ENCODE assay signal across 23 cellular contexts in the genomic region with DNA sequence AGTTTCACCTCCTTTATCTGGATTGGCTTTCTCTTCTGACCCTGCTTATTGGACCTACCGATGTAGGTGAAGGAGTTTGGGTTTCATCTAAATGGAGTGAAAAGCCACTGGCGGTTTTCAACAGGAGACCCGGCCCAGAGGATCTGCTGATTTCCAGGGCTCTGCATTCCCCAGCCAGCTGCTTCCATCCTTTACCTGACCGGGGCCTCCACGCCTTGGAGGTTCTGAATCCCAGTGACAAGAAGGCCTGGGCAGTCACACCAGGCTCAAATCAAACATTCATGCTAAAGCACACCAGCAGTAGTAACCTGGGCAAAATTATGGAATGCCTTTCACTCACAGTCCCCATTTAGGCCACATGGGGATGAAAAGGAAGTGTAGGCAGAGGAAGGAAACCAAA.
"Had no signal": no experiment of that assay in that cellular context is flagged by ENCODE, and none has a peak within 500 bp of the region (broad histone marks: within the 10 kb centered on the region; RNA-seq: fewer than 3 reads in every experiment).

No MANE protein-coding gene starts in this region.

- DNase-seq: activated CD4-positive, alpha-beta T cell treated with anti-CD3 and anti-CD28 coated beads, Interleukin-2, amount 50 U/mL, for 4 hours; activated CD8-positive, alpha-beta memory T cell treated with anti-CD3 and anti-CD28 coated beads for 24 hours; activated CD8-positive, alpha-beta memory T cell treated with anti-CD3 and anti-CD28 coated beads, Interleukin-2, amount 50 U/mL, for 4 hours; activated T-cell treated with anti-CD3 and anti-CD28 coated beads, Interleukin-2, amount 50 U/mL, for 24 hours; dorsolateral prefrontal cortex; effector memory CD8-positive, alpha-beta T cell; gastrocnemius medialis; hypothalamus; naive thymus-derived CD8-positive, alpha-beta T cell; retina; stimulated activated CD4-positive, alpha-beta T cell treated with anti-CD3 and anti-CD28 coated beads, Interleukin-1b, Interleukin-23, amount 100 ng/mL, for 48 hours; stimulated activated naive CD8-positive, alpha-beta T cell treated with anti-CD3 and anti-CD28 coated beads, Interleukin-15, amount 100 ng/mL, for 72 hours; upper lobe of left lung had no signal

- H3K4me2 ChIP-seq: neural progenitor cell had no signal

- H3K9me3 Mint-ChIP-seq: activated T-cell treated with anti-CD3 and anti-CD28 coated beads, Interleukin-2, amount 50 U/mL, for 24 hours; activated T-helper 17 cell treated with anti-CD3 and anti-CD28 coated beads, Interleukin-2, amount 50 U/mL, for 72 hours; central memory CD8-positive, alpha-beta T cell; effector memory CD8-positive, alpha-beta T cell; naive thymus-derived CD8-positive, alpha-beta T cell; stimulated activated effector memory CD8-positive, alpha-beta T cell treated with anti-CD3 and anti-CD28 coated beads, Interleukin-12 subunit alpha, Interleukin-12 subunit beta, amount 100 ng/mL, for 72 hours had no signal

- H3K4me1 Mint-ChIP-seq: activated T-helper 17 cell treated with anti-CD3 and anti-CD28 coated beads, Interleukin-2, amount 50 U/mL, for 72 hours; central memory CD8-positive, alpha-beta T cell; stimulated activated effector memory CD8-positive, alpha-beta T cell treated with anti-CD3 and anti-CD28 coated beads, Interleukin-12 subunit alpha, Interleukin-12 subunit beta, amount 100 ng/mL, for 72 hours; stimulated activated naive CD8-positive, alpha-beta T cell treated with anti-CD3 and anti-CD28 coated beads, Interleukin-15, amount 100 ng/mL, for 72 hours had no signal

- H3K27ac Mint-ChIP-seq: activated naive CD4-positive, alpha-beta T cell treated with anti-CD3 and anti-CD28 coated beads, Interleukin-2, amount 50 U/mL, for 72 hours; activated T-cell treated with anti-CD3 and anti-CD28 coated beads, Interleukin-2, amount 50 U/mL, for 24 hours; activated T-helper 17 cell treated with anti-CD3 and anti-CD28 coated beads, Interleukin-2, amount 50 U/mL, for 72 hours; effector memory CD8-positive, alpha-beta T cell; naive thymus-derived CD8-positive, alpha-beta T cell; neural progenitor cell; stimulated activated effector memory CD8-positive, alpha-beta T cell treated with anti-CD3 and anti-CD28 coated beads, Interleukin-12 subunit alpha, Interleukin-12 subunit beta, amount 100 ng/mL, for 72 hours; stimulated activated naive CD8-positive, alpha-beta T cell treated with anti-CD3 and anti-CD28 coated beads, Interleukin-15, amount 100 ng/mL, for 72 hours had no signal

- H3K36me3 Mint-ChIP-seq: activated naive CD4-positive, alpha-beta T cell treated with anti-CD3 and anti-CD28 coated beads, Interleukin-2, amount 50 U/mL, for 72 hours; naive thymus-derived CD8-positive, alpha-beta T cell; neural progenitor cell; stimulated activated effector memory CD8-positive, alpha-beta T cell treated with anti-CD3 and anti-CD28 coated beads, Interleukin-12 subunit alpha, Interleukin-12 subunit beta, amount 100 ng/mL, for 72 hours had no signal

- H3K4me3 Mint-ChIP-seq: activated T-cell treated with anti-CD3 and anti-CD28 coated beads, Interleukin-2, amount 50 U/mL, for 24 hours; activated T-helper 17 cell treated with anti-CD3 and anti-CD28 coated beads, Interleukin-2, amount 50 U/mL, for 72 hours; central memory CD8-positive, alpha-beta T cell; effector memory CD8-positive, alpha-beta T cell; naive thymus-derived CD8-positive, alpha-beta T cell; neural progenitor cell; stimulated activated effector memory CD8-positive, alpha-beta T cell treated with anti-CD3 and anti-CD28 coated beads, Interleukin-12 subunit alpha, Interleukin-12 subunit beta, amount 100 ng/mL, for 72 hours; stimulated activated naive CD8-positive, alpha-beta T cell treated with anti-CD3 and anti-CD28 coated beads, Interleukin-15, amount 100 ng/mL, for 72 hours had no signal

- H3K36me3 ChIP-seq: brain microvascular endothelial cell, esophagus muscularis mucosa, gastrocnemius medialis, neural progenitor cell, upper lobe of left lung had no signal

- H3K9ac ChIP-seq: neural progenitor cell had no signal

- H3K4me3 ChIP-seq: dorsolateral prefrontal cortex, esophagus muscularis mucosa, gastrocnemius medialis, neural progenitor cell, skin epidermis, upper lobe of left lung had no signal

- H3K9me3 ChIP-seq: esophagus muscularis mucosa, gastrocnemius medialis, upper lobe of left lung had no signal

- H3K27me3 ChIP-seq: brain microvascular endothelial cell, dorsolateral prefrontal cortex, esophagus muscularis mucosa, gastrocnemius medialis, neural progenitor cell, upper lobe of left lung had no signal

- H3K4me1 ChIP-seq: esophagus muscularis mucosa, gastrocnemius medialis, neural progenitor cell, upper lobe of left lung had no signal

- H3K27me3 Mint-ChIP-seq: progenitor cell of endocrine pancreas had no signal

- H3K27ac ChIP-seq: brain microvascular endothelial cell, esophagus muscularis mucosa, gastrocnemius medialis, neural progenitor cell, upper lobe of left lung, VCaP had no signal
